In the genomic region with DNA sequence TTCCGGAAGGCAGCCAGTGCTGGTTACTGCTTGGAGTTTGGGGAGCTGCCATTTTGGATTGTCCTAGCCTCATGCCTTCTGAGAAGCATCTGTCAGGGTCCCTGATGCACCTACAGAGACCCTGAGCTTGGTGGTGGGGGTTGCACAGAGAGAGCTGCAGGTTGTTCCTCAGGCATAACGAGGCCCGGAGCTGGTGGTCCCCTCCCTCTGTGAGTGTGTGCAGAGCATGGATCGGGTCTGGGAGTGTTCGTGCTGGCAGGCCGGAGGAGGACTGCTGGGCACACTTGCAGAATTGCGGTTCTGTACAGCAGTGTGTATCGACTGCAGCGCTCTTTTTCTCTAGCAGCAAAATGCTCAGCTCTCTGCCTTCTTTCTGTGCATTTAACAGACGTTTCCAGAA, we compare ENCODE assay signal across 33 cellular contexts.
"Had no signal": no experiment of that assay in that cellular context is flagged by ENCODE, and none has a peak within 500 bp of the region (broad histone marks: within the 10 kb centered on the region; RNA-seq: fewer than 3 reads in every experiment).

No MANE protein-coding gene starts in this region.

- H3K27me3 ChIP-seq: ascending aorta, brain microvascular endothelial cell, colonic mucosa, esophagus squamous epithelium, heart left ventricle had no signal

- H3K4me3 ChIP-seq: ascending aorta, colonic mucosa, esophagus squamous epithelium, heart left ventricle had no signal

- H3K4me1 ChIP-seq: ascending aorta had no signal

- H3K27me3 Mint-ChIP-seq: activated CD4-positive, alpha-beta memory T cell treated with anti-CD3 and anti-CD28 coated beads for 36 hours; activated CD4-positive, alpha-beta T cell treated with anti-CD3 and anti-CD28 coated beads for 36 hours; activated CD4-positive, alpha-beta T cell treated with anti-CD3 and anti-CD28 coated beads, Interleukin-2, amount 10 ng/mL, durations not matched to agents 24 days and 14 days; activated CD8-positive, alpha-beta memory T cell treated with anti-CD3 and anti-CD28 coated beads, Interleukin-2, amount 10 ng/mL, durations not matched to agents 7 days and 5 days; activated naive CD4-positive, alpha-beta T cell treated with anti-CD3 and anti-CD28 coated beads, Interleukin-2, amount 10 ng/mL, durations not matched to agents 7 days and 5 days; activated naive CD8-positive, alpha-beta T cell treated with anti-CD3 and anti-CD28 coated beads, Interleukin-2, amount 10 ng/mL, durations not matched to agents 7 days and 5 days; activated T-cell treated with anti-CD3 and anti-CD28 coated beads, Interleukin-2, amount 50 U/mL, for 24 hours; central memory CD8-positive, alpha-beta T cell; T-helper 17 cell had no signal

- H3K9me3 Mint-ChIP-seq: activated CD4-positive, alpha-beta memory T cell treated with anti-CD3 and anti-CD28 coated beads for 36 hours; activated CD4-positive, alpha-beta T cell treated with anti-CD3 and anti-CD28 coated beads, Interleukin-2, amount 10 ng/mL, durations not matched to agents 24 days and 14 days; activated naive CD4-positive, alpha-beta T cell treated with anti-CD3 and anti-CD28 coated beads, Interleukin-2, amount 10 ng/mL, durations not matched to agents 7 days and 5 days; activated naive CD8-positive, alpha-beta T cell treated with anti-CD3 and anti-CD28 coated beads, Interleukin-2, amount 10 ng/mL, durations not matched to agents 7 days and 5 days; activated T-cell treated with anti-CD3 and anti-CD28 coated beads, Interleukin-2, amount 50 U/mL, for 24 hours; central memory CD8-positive, alpha-beta T cell; T-helper 2 cell treated with Interferon-gamma antibody and Interleukin-4, amounts not matched to agents 5 μg/mL and 100 μg/mL, for 36 hours had no signal

- FAIRE-seq: bronchial epithelial cell, endometrium, endothelial cell of umbilical vein, frontal cortex had no signal

- H3K27ac ChIP-seq: ascending aorta, brain microvascular endothelial cell, colonic mucosa, epithelial cell of prostate, esophagus squamous epithelium, heart left ventricle, WERI-Rb-1 had no signal

- H3K9me3 ChIP-seq: ascending aorta, colonic mucosa, esophagus squamous epithelium, heart left ventricle had no signal

- H3K27ac Mint-ChIP-seq: activated CD4-positive, alpha-beta memory T cell treated with anti-CD3 and anti-CD28 coated beads for 36 hours; activated CD4-positive, alpha-beta T cell treated with anti-CD3 and anti-CD28 coated beads for 36 hours; activated CD4-positive, alpha-beta T cell treated with anti-CD3 and anti-CD28 coated beads, Interleukin-2, amount 10 ng/mL, durations not matched to agents 24 days and 14 days; activated CD8-positive, alpha-beta memory T cell treated with anti-CD3 and anti-CD28 coated beads, Interleukin-2, amount 10 ng/mL, durations not matched to agents 7 days and 5 days; activated CD8-positive, alpha-beta T cell treated with anti-CD3 and anti-CD28 coated beads, Interleukin-2, amount 10 ng/mL, durations not matched to agents 7 days and 5 days; activated naive CD4-positive, alpha-beta T cell treated with anti-CD3 and anti-CD28 coated beads, Interleukin-2, amount 10 ng/mL, durations not matched to agents 7 days and 5 days; activated naive CD4-positive, alpha-beta T cell treated with anti-CD3 and anti-CD28 coated beads, Interleukin-2, amount 50 U/mL, for 72 hours; activated naive CD8-positive, alpha-beta T cell treated with anti-CD3 and anti-CD28 coated beads, Interleukin-2, amount 10 ng/mL, durations not matched to agents 7 days and 5 days; activated T-cell treated with anti-CD3 and anti-CD28 coated beads, Interleukin-2, amount 50 U/mL, for 24 hours; activated T-cell treated with anti-CD3 and anti-CD28 coated beads, Interleukin-2, amount 50 U/mL, for 72 hours; T-helper 17 cell; T-helper 2 cell treated with Interferon-gamma antibody and Interleukin-4, amounts not matched to agents 5 μg/mL and 100 μg/mL, for 36 hours had no signal

- DNase-seq: activated CD4-positive, alpha-beta memory T cell treated with anti-CD3 and anti-CD28 coated beads for 36 hours; activated CD4-positive, alpha-beta T cell treated with anti-CD3 and anti-CD28 coated beads for 36 hours; activated CD4-positive, alpha-beta T cell treated with anti-CD3 and anti-CD28 coated beads, Interleukin-2, amount 10 ng/mL, durations not matched to agents 24 days and 14 days; activated CD4-positive, CD25-positive, alpha-beta regulatory T cell; activated CD4-positive, CD25-positive, alpha-beta regulatory T cell treated with anti-CD3 and anti-CD28 coated beads, Interleukin-2, amount 50 U/mL, for 72 hours; activated CD8-positive, alpha-beta memory T cell treated with anti-CD3 and anti-CD28 coated beads, Interleukin-2, amount 10 ng/mL, durations not matched to agents 7 days and 5 days; activated CD8-positive, alpha-beta memory T cell treated with anti-CD3 and anti-CD28 coated beads, Interleukin-2, amount 50 U/mL, for 4 hours; activated CD8-positive, alpha-beta T cell treated with anti-CD3 and anti-CD28 coated beads, Interleukin-2, amount 10 ng/mL, durations not matched to agents 7 days and 5 days; activated gamma-delta T cell; activated naive CD4-positive, alpha-beta T cell; activated naive CD4-positive, alpha-beta T cell treated with anti-CD3 and anti-CD28 coated beads, Interleukin-2, amount 10 ng/mL, durations not matched to agents 7 days and 5 days; activated naive CD8-positive, alpha-beta T cell treated with anti-CD3 and anti-CD28 coated beads, Interleukin-2, amount 10 ng/mL, durations not matched to agents 7 days and 5 days; activated T-cell treated with anti-CD3 and anti-CD28 coated beads, Interleukin-2, amount 50 U/mL, for 24 hours; activated T-cell treated with anti-CD3 and anti-CD28 coated beads, Interleukin-2, amount 50 U/mL, for 72 hours; brain microvascular endothelial cell; colonic mucosa; effector CD8-positive, alpha-beta T cell; esophagus squamous epithelium; glutamatergic neuron; heart left ventricle; T-helper 1 cell; T-helper 17 cell; T1000; WERI-Rb-1 had no signal

- H3K36me3 Mint-ChIP-seq: activated CD4-positive, alpha-beta memory T cell treated with anti-CD3 and anti-CD28 coated beads for 36 hours; activated CD8-positive, alpha-beta memory T cell treated with anti-CD3 and anti-CD28 coated beads, Interleukin-2, amount 10 ng/mL, durations not matched to agents 7 days and 5 days had no signal

- ATAC-seq: activated CD4-positive, alpha-beta T cell treated with anti-CD3 and anti-CD28 coated beads for 36 hours; activated CD8-positive, alpha-beta memory T cell treated with anti-CD3 and anti-CD28 coated beads, Interleukin-2, amount 10 ng/mL, durations not matched to agents 7 days and 5 days; activated CD8-positive, alpha-beta T cell treated with anti-CD3 and anti-CD28 coated beads, Interleukin-2, amount 10 ng/mL, durations not matched to agents 7 days and 5 days; activated naive CD4-positive, alpha-beta T cell treated with anti-CD3 and anti-CD28 coated beads, Interleukin-2, amount 50 U/mL, for 72 hours; activated T-cell treated with anti-CD3 and anti-CD28 coated beads, Interleukin-2, amount 50 U/mL, for 72 hours; heart left ventricle; T-helper 17 cell had no signal

- H3K4me3 Mint-ChIP-seq: activated CD4-positive, alpha-beta memory T cell treated with anti-CD3 and anti-CD28 coated beads for 36 hours; activated CD4-positive, alpha-beta T cell treated with anti-CD3 and anti-CD28 coated beads for 36 hours; activated CD4-positive, alpha-beta T cell treated with anti-CD3 and anti-CD28 coated beads, Interleukin-2, amount 10 ng/mL, durations not matched to agents 24 days and 14 days; activated CD8-positive, alpha-beta memory T cell treated with anti-CD3 and anti-CD28 coated beads, Interleukin-2, amount 10 ng/mL, durations not matched to agents 7 days and 5 days; activated CD8-positive, alpha-beta T cell treated with anti-CD3 and anti-CD28 coated beads, Interleukin-2, amount 10 ng/mL, durations not matched to agents 7 days and 5 days; activated naive CD4-positive, alpha-beta T cell treated with anti-CD3 and anti-CD28 coated beads, Interleukin-2, amount 10 ng/mL, durations not matched to agents 7 days and 5 days; activated naive CD8-positive, alpha-beta T cell treated with anti-CD3 and anti-CD28 coated beads, Interleukin-2, amount 10 ng/mL, durations not matched to agents 7 days and 5 days; activated T-cell treated with anti-CD3 and anti-CD28 coated beads, Interleukin-2, amount 50 U/mL, for 24 hours; activated T-cell treated with anti-CD3 and anti-CD28 coated beads, Interleukin-2, amount 50 U/mL, for 72 hours; central memory CD8-positive, alpha-beta T cell; T-helper 17 cell; T-helper 2 cell treated with Interferon-gamma antibody and Interleukin-4, amounts not matched to agents 5 μg/mL and 100 μg/mL, for 36 hours had no signal

- H3K36me3 ChIP-seq: ascending aorta, brain microvascular endothelial cell, colonic mucosa, esophagus squamous epithelium, heart left ventricle, WERI-Rb-1 had no signal
